Comparison of ENCODE assay signal across 8 cellular contexts in genomic region chr3:278300-279064, GRCh38.
DNase-seq lines count a peak whose midpoint lies in the region; ATAC-seq and TF ChIP-seq lines count a peak whose summit lies in the region.

No MANE protein-coding gene starts in this region.

- intact Hi-C loops in dorsolateral prefrontal cortex (cut with DNase I) = no loop called here

- H3K27ac ChIP-seq in dorsolateral prefrontal cortex = peak overlapping the region in 57 of 59 donors; percentile 11 to 87 (median 73)

- ATAC-seq in GM18505 (IDR thresholded peaks at IDR 0.05; ENCODE audit: unreplicated experiment) (peak; percentile 80), GM21529 (IDR thresholded peaks at IDR 0.05; ENCODE audit: unreplicated experiment) (peak; percentile 84), HG03521 (IDR thresholded peaks at IDR 0.05; ENCODE audit: unreplicated experiment) (peak; percentile 85)

- DNase-seq in dorsolateral prefrontal cortex (peak in 1 of 10 donors; percentile 16), mucosa of gallbladder (ENCODE audit: low spot score) (no peak), GM10266 (ENCODE audit: extremely low spot score) (no peak)
- DNase-seq in activated CD8-positive, alpha-beta memory T cell treated with anti-CD3 and anti-CD28 coated beads, Interleukin-2, amount 50 U/mL, for 4 hours = no peak
- no peak for DNase-seq in activated effector memory CD4-positive, alpha-beta T cell treated with Interleukin-2 at 50 U/mL for 16 hours

- TF ChIP-seq CTCF in dorsolateral prefrontal cortex (IDR thresholded peaks at IDR 0.05 in 54 of 56, conservative IDR thresholded peaks at IDR 0.05 in 2 of 56; ENCODE audit: low read depth in 1 of 56, partially characterized antibody in 56 of 56) (no peak), GM10266 (IDR thresholded peaks at IDR 0.05; ENCODE audit: control insufficient read depth, insufficient read depth, low read depth, missing control alignments) (no peak)

- H3K27me3 ChIP-seq in dorsolateral prefrontal cortex = peaks cover 0 to 3% (median 0%) of the 10 kb centered on the region in 45 donors

- TF ChIP-seq POLR2A in GM18505 (IDR thresholded peaks at IDR 0.05; ENCODE audit: borderline replicate concordance, extremely low read depth, insufficient read depth, insufficient read length) = no peak

- no peak overlapping the region for H3K4me3 ChIP-seq in dorsolateral prefrontal cortex
